In the genomic region with DNA sequence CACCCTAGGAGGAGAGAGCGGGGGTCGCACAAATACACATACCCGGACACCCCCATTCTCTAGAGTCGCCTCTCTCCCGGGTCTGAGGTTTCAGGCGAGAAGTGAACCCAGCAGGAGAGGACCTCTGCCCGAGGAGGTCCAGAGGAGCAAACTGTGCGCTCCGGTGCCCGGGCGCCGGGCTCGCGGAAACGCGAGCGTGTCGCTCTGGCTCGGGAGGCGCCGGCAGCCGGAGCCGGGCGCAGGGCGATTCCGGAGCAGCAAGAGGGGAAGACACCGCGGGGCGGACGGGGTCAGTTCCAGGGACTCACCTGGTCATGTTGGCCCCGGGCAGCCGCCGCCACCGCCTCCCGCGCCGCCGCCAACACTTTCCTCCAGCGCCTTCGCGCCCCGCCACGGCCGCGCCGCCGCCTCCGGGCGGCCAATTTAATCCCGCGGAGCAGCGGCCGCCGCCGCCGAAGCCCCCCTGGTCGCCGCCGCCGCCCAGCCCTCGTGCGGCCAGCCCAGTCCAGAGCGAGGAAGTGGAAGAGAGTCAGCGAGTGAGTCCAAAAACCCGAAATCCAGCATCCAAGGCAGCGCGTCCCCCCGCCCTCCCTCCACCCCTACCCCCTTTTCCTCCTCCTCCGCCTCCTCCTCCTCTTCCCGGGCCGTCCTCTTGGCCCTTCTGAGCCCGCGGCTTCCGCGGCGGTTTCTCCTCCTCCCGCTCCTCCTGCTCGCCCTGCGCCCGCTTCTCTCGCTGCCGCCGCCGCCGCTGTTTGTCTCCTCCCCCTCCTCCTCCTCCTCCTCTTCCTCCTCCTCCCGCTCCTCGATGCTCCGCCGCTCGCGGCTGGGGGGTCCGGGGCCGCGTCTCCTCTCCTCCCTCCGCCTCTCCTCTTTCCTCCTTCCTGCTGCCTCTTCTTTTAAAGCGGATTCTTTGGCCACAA, we compare ENCODE assay signal across 8 cellular contexts.
DNase-seq lines count a peak whose midpoint lies in the region; ATAC-seq lines count a peak whose summit lies in the region.

No MANE protein-coding gene starts in this region.

- no peak overlapping the region for H4K5ac ChIP-seq in mesendoderm (ENCODE audit: low read length)

- peak overlapping the region; percentile 77 for H3K4ac ChIP-seq in mesendoderm (ENCODE audit: low read depth, low read length)

- no CpG with 5 or more reads among the region's 96 CpGs for WGBS in mesendoderm (ENCODE audit: extremely low coverage, insufficient coverage, low lambda C conversion rate)

- H3K9ac ChIP-seq in endocrine pancreas (ENCODE audit: control insufficient read depth, insufficient read depth, low read length) (peak overlapping the region; percentile 91), mesendoderm (ENCODE audit: low read length) (peak overlapping the region; percentile 88)

- H3K23ac ChIP-seq in mesendoderm (ENCODE audit: low read length) = no peak overlapping the region

- H3K27me3 ChIP-seq in ACC112 (ENCODE audit: insufficient read depth, low read length) = peaks cover 49% of the 10 kb centered on the region
- no peaks in the 10 kb centered on the region for H3K27me3 ChIP-seq in endocrine pancreas (ENCODE audit: control insufficient read depth, insufficient read depth, low read length)
- H3K27me3 ChIP-seq in mesendoderm (ENCODE audit: insufficient read depth, low read length, poor library complexity) = no peaks in the 10 kb centered on the region

- H3K36me3 ChIP-seq in ACC112 (ENCODE audit: insufficient read depth, low read length) (no peaks in the 10 kb centered on the region), endocrine pancreas (ENCODE audit: control insufficient read depth, insufficient read depth, low read length) (no peaks in the 10 kb centered on the region), mesendoderm (ENCODE audit: control insufficient read depth, insufficient read depth, low read length) (no peaks in the 10 kb centered on the region)

- H3K4me3 ChIP-seq in ACC112 (ENCODE audit: low read depth, low read length) (peak overlapping the region; percentile 56), endocrine pancreas (ENCODE audit: control insufficient read depth, insufficient read depth, low read length) (peak overlapping the region; percentile 83), mesendoderm (ENCODE audit: low read length) (peak overlapping the region; percentile 85)

- H2AK5ac ChIP-seq in mesendoderm (ENCODE audit: low read length) = no peak overlapping the region

- H2BK120ac ChIP-seq in mesendoderm (ENCODE audit: low read depth, low read length) = no peak overlapping the region

- peak overlapping the region; percentile 90 for H3K18ac ChIP-seq in mesendoderm (ENCODE audit: low read length)

- no peak overlapping the region for H2BK15ac ChIP-seq in mesendoderm (replicated peaks; ENCODE audit: low read depth)

- no peak overlapping the region for H2AFZ ChIP-seq in ACC112 (ENCODE audit: low read length, unreplicated experiment)

- H4K8ac ChIP-seq in mesendoderm (ENCODE audit: low read depth, low read length) = no peak overlapping the region

- H3K79me2 ChIP-seq in ACC112 (ENCODE audit: control insufficient read depth, insufficient read depth, low read length, unreplicated experiment) = no peaks in the 10 kb centered on the region
- H3K79me2 ChIP-seq in mesendoderm (ENCODE audit: control insufficient read depth, insufficient read depth, low read length) = peaks cover 5% of the 10 kb centered on the region

- H3K79me1 ChIP-seq in mesendoderm (ENCODE audit: low read length) = peaks cover 2% of the 10 kb centered on the region

- peak overlapping the region; percentile 91 for H3K56ac ChIP-seq in mesendoderm (ENCODE audit: low read length)

- H3K4me1 ChIP-seq in ACC112 (ENCODE audit: control insufficient read depth, insufficient read depth, low read length, unreplicated experiment) (no peaks in the 10 kb centered on the region), endocrine pancreas (ENCODE audit: control insufficient read depth, insufficient read depth, low read length) (peaks cover 9% of the 10 kb centered on the region), mesendoderm (ENCODE audit: control insufficient read depth, low read depth, low read length) (peaks cover 7% of the 10 kb centered on the region)

- H3K27ac ChIP-seq in ACC112 (ENCODE audit: low read depth, low read length) (no peak overlapping the region), mesendoderm (ENCODE audit: low read depth, low read length) (peak overlapping the region; percentile 92), temporal lobe (ENCODE audit: low read depth, low read length) (peak overlapping the region; percentile 90)

- DNase-seq in SKM-1 treated with dmso at 0.1 percent for 144 hours (lab: John Stamatoyannopoulos, UW; ENCODE audit: unreplicated experiment) (peak; percentile 43), mesendoderm (peak; percentile 88)

- peak overlapping the region; percentile 71 for H3K4me2 ChIP-seq in mesendoderm (ENCODE audit: low read length)

- H3K9me3 ChIP-seq in endocrine pancreas (ENCODE audit: control insufficient read depth, low read length) = no peaks in the 10 kb centered on the region

- ATAC-seq in GM18511 (IDR thresholded peaks at IDR 0.05; ENCODE audit: unreplicated experiment) (peak; percentile 48), GM21619 (IDR thresholded peaks at IDR 0.05; ENCODE audit: unreplicated experiment) (no peak), HG03460 (IDR thresholded peaks at IDR 0.05; ENCODE audit: unreplicated experiment) (no peak)

- peak overlapping the region; percentile 54 for H2BK5ac ChIP-seq in mesendoderm (ENCODE audit: low read length)
